In the genomic region with DNA sequence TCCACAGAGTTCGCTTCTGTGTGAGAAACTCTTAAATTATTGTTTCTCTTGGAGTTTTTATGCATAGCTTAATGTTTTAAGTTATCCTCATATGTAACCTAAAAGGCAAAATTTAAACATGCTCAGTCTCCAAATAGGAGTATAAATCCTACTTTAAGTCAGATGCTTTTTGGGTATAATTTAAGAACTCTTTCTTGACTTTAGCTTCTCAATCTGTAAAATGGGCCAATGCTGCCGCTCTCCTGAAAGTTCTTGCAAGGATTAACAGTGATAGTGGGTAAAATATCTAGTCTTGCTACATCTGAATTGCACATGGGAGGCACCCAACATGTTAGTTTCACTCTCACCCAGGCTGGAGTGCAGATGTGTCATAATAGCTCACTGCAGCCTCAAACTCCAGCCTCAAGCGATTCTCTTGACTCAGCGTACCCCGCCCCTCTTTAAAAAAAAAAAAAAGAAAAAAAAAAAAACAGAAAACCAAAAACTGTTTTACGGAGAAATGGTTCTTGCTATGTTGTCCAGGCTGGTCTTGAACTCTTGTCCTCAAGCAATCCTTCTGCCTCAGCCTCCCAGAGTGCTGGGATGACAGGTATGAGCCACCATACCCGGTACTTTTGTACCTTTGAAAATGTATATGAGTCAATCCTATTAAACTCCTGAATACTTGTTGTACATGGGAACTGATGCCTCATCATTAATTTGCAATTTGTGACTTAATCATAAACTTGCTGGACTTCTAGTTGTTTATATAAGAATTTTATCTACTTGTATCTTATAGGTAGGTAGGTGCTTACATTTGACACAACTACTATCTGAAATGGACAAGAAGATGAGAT, we compare ENCODE assay signal across 1 cellular context.
TF ChIP-seq lines count a peak whose summit lies in the region.

No MANE protein-coding gene starts in this region.

TF ChIP-seq in HepG2, 621 proteins besides CTCF, POLR2A, EP300 and RAD21:
- TF ChIP-seq ZNF670 (CRISPR knock-in tag; IDR thresholded peaks at IDR 0.05; ENCODE audit: borderline replicate concordance): no peak
- peak; percentile 73 for TF ChIP-seq ZNF629 (CRISPR knock-in tag; conservative IDR thresholded peaks at IDR 0.05)
- peak in 1 of 2 experiments; percentile 10; a peak in 1 of 4 replicates for TF ChIP-seq MAFK (conservative IDR thresholded peaks at IDR 0.05 in 1 of 2, IDR thresholded peaks at IDR 0.05 in 1 of 2; ENCODE audit: low read length in 2 of 2)
